28 cellular contexts compared by ENCODE assay signal in genomic region chr10:110650265-110650668, GRCh38. TPM values are rescaled to one million over a fixed set of nuclear protein-coding genes. Genes with fewer than 3 reads are reported as not detected.
DNase-seq lines count a peak whose midpoint lies in the region; ATAC-seq and TF ChIP-seq lines count a peak whose summit lies in the region.
"Had no signal": no experiment of that assay in that cellular context is flagged by ENCODE, and none has a peak within 500 bp of the region (broad histone marks: within the 10 kb centered on the region; RNA-seq: fewer than 3 reads in every experiment).

No MANE protein-coding gene starts in this region.

- WGBS in heart right ventricle, 2 donors: 13 to 51% methylated on average over 1 of the region's 1 CpG
- WGBS in esophagus muscularis mucosa: 79% methylated on average over 1 of the region's 1 CpG

- no peaks in the 10 kb centered on the region for H3K9me3 Mint-ChIP-seq in stimulated activated naive B cell treated with anti-CD40 and anti-IgM and Interleukin-4, amounts not matched to agents 10 μg/mL and 1 μg/mL and 100 μg/mL, for 72 hours
- H3K9me3 Mint-ChIP-seq in activated naive CD4-positive, alpha-beta T cell treated with anti-CD3 and anti-CD28 coated beads for 36 hours: no peaks in the 10 kb centered on the region
- H3K9me3 Mint-ChIP-seq: activated CD4-positive, alpha-beta memory T cell treated with anti-CD3 and anti-CD28 coated beads, Interleukin-2, amount 10 ng/mL, durations not matched to agents 7 days and 5 days; activated T-helper 2 cell treated with anti-CD3 and anti-CD28 coated beads, Interferon-gamma antibody, Interleukin-2, Interleukin-4, amounts not matched to agents 10 μg/mL and 5 μg/mL and 100 μg/mL, durations not matched to agents 14 hours and 24 hours and 36 hours; GM23338 had no signal

- H3K4me3 Mint-ChIP-seq in stimulated activated naive B cell treated with anti-CD40 and anti-IgM and Interleukin-4, amounts not matched to agents 10 μg/mL and 1 μg/mL and 100 μg/mL, for 72 hours: no peak overlapping the region
- no peak overlapping the region for H3K4me3 Mint-ChIP-seq in activated naive CD4-positive, alpha-beta T cell treated with anti-CD3 and anti-CD28 coated beads for 36 hours
- H3K4me3 Mint-ChIP-seq: activated CD4-positive, alpha-beta memory T cell treated with anti-CD3 and anti-CD28 coated beads, Interleukin-2, amount 10 ng/mL, durations not matched to agents 7 days and 5 days; activated naive CD8-positive, alpha-beta T cell; GM23338; T-helper 17 cell had no signal

- CTCF ChIA-PET in activated naive CD4-positive, alpha-beta T cell treated with anti-CD3 and anti-CD28 coated beads for 36 hours (lab: Charles Lee): interaction anchor here (0.7 to 1.6 kb wide), 3 partner anchors 22 to 168 kb away, joined by 3 to 8 read pairs (median 3); no protein-coding TSS in a partner anchor

- no peak for DNase-seq in heart right ventricle
- DNase-seq in Right ventricle myocardium inferior (ENCODE audit: missing footprints): no peak
- peak; percentile 62 for DNase-seq in NAMALWA (ENCODE audit: low spot score)
- DNase-seq in esophagus muscularis mucosa (ENCODE audit: extremely low spot score): peak; percentile 70
- no peak for DNase-seq in stimulated activated naive B cell treated with anti-CD40 and anti-IgM and Interleukin-4, amounts not matched to agents 10 μg/mL and 1 μg/mL and 100 μg/mL, for 72 hours
- DNase-seq in activated naive CD4-positive, alpha-beta T cell treated with anti-CD3 and anti-CD28 coated beads for 36 hours: no peak
- no peak for DNase-seq in DMS 273 (lab: John Stamatoyannopoulos, UW; ENCODE audit: unreplicated experiment)
- DNase-seq: activated CD4-positive, alpha-beta memory T cell treated with anti-CD3 and anti-CD28 coated beads, Interleukin-2, amount 10 ng/mL, durations not matched to agents 7 days and 5 days; activated CD4-positive, alpha-beta T cell treated with anti-CD3 and anti-CD28 coated beads for 1 hour; anterior cingulate cortex; COR-L47; DND-41; effector CD8-positive, alpha-beta T cell; kidney; lower lobe of right lung; NCI-H1092; NCI-H187; NCI-H526; stimulated activated naive CD4-positive, alpha-beta T cell treated with Interleukin-2 at 50 U/mL for 16 hours; T-helper 17 cell had no signal

- H3K36me3 ChIP-seq in heart right ventricle (no peaks in the 10 kb centered on the region), esophagus muscularis mucosa (no peaks in the 10 kb centered on the region)
- H3K36me3 ChIP-seq: lower lobe of right lung, tibial nerve had no signal

- H3K27ac ChIP-seq in heart right ventricle (peak overlapping the region in 6 of 10 donors; percentile 44 to 96 (median 92)), esophagus muscularis mucosa (replicated peaks in 1 of 4) (no peak overlapping the region)
- H3K27ac ChIP-seq: epithelial cell of prostate, lower lobe of right lung, tibial nerve had no signal

- ATAC-seq in heart right ventricle (no peak), Right ventricle myocardium inferior (no peak), HG03354 (IDR thresholded peaks at IDR 0.05; ENCODE audit: poor library complexity, severe bottlenecking, unreplicated experiment) (no peak)
- peak; percentile 61 to 79 for ATAC-seq in stimulated activated naive B cell treated with anti-CD40 and anti-IgM and Interleukin-4, amounts not matched to agents 10 μg/mL and 1 μg/mL and 100 μg/mL, for 72 hours (replicated peaks)
- ATAC-seq: GM23338, HepG2, lower lobe of right lung, T-helper 17 cell had no signal

- H3K27me3 ChIP-seq in heart right ventricle: peaks cover 0 to 59% (median 33%) of the 10 kb centered on the region in 7 donors
- peaks cover 0 to 13% (median 0%) of the 10 kb centered on the region in 4 donors for H3K27me3 ChIP-seq in esophagus muscularis mucosa

- TF ChIP-seq CTCF in heart right ventricle (IDR thresholded peaks at IDR 0.05) (no peak), esophagus muscularis mucosa (IDR thresholded peaks at IDR 0.05) (no peak)

- H3K27me3 Mint-ChIP-seq in stimulated activated naive B cell treated with anti-CD40 and anti-IgM and Interleukin-4, amounts not matched to agents 10 μg/mL and 1 μg/mL and 100 μg/mL, for 72 hours: peaks cover 4 to 17% of the 10 kb centered on the region in 2 donors
- peaks cover 26% of the 10 kb centered on the region for H3K27me3 Mint-ChIP-seq in activated naive CD4-positive, alpha-beta T cell treated with anti-CD3 and anti-CD28 coated beads for 36 hours (ENCODE audit: low read depth)

- intact Hi-C loops in heart right ventricle (cut with DNase I) (no loop called here), Right ventricle myocardium inferior (cut with DNase I) (no loop called here), esophagus muscularis mucosa (cut with DNase I) (no loop called here)
- intact Hi-C loops in activated naive CD4-positive, alpha-beta T cell treated with anti-CD3 and anti-CD28 coated beads for 36 hours (cut with micrococcal nuclease): loop anchor here (2.0 kb wide), 1 partner anchor 21 kb away; no protein-coding TSS in a partner anchor

- peak overlapping the region in 5 of 10 donors; percentile 67 to 69 (median 68) for H3K4me3 ChIP-seq in heart right ventricle
- no peak overlapping the region for H3K4me3 ChIP-seq in esophagus muscularis mucosa
- H3K4me3 ChIP-seq: GM23338, lower lobe of right lung, tibial nerve had no signal

- TF ChIP-seq EP300 in esophagus muscularis mucosa (IDR thresholded peaks at IDR 0.05): no peak

- peaks cover 0 to 47% (median 19%) of the 10 kb centered on the region in 9 donors for H3K4me1 ChIP-seq in heart right ventricle
- peaks cover 3 to 19% (median 16%) of the 10 kb centered on the region in 4 donors for H3K4me1 ChIP-seq in esophagus muscularis mucosa
- H3K4me1 ChIP-seq: lower lobe of right lung, tibial nerve had no signal

- H3K9me3 ChIP-seq in heart right ventricle (no peaks in the 10 kb centered on the region), esophagus muscularis mucosa (no peaks in the 10 kb centered on the region)
- H3K9me3 ChIP-seq: lower lobe of right lung, tibial nerve had no signal

- H3K4me1 Mint-ChIP-seq in stimulated activated naive B cell treated with anti-CD40 and anti-IgM and Interleukin-4, amounts not matched to agents 10 μg/mL and 1 μg/mL and 100 μg/mL, for 72 hours: peaks cover 17 to 27% of the 10 kb centered on the region in 2 donors
- H3K4me1 Mint-ChIP-seq in activated naive CD4-positive, alpha-beta T cell treated with anti-CD3 and anti-CD28 coated beads for 36 hours (ENCODE audit: low read depth): peaks cover 9% of the 10 kb centered on the region

- H3K36me3 Mint-ChIP-seq in stimulated activated naive B cell treated with anti-CD40 and anti-IgM and Interleukin-4, amounts not matched to agents 10 μg/mL and 1 μg/mL and 100 μg/mL, for 72 hours: no peaks in the 10 kb centered on the region
- H3K36me3 Mint-ChIP-seq in activated naive CD4-positive, alpha-beta T cell treated with anti-CD3 and anti-CD28 coated beads for 36 hours (ENCODE audit: low read depth): no peaks in the 10 kb centered on the region
- H3K36me3 Mint-ChIP-seq: activated naive CD8-positive, alpha-beta T cell had no signal

- H3K27ac Mint-ChIP-seq in stimulated activated naive B cell treated with anti-CD40 and anti-IgM and Interleukin-4, amounts not matched to agents 10 μg/mL and 1 μg/mL and 100 μg/mL, for 72 hours: no peak overlapping the region
- H3K27ac Mint-ChIP-seq in activated naive CD4-positive, alpha-beta T cell treated with anti-CD3 and anti-CD28 coated beads for 36 hours: no peak overlapping the region
- H3K27ac Mint-ChIP-seq: activated CD4-positive, alpha-beta memory T cell treated with anti-CD3 and anti-CD28 coated beads, Interleukin-2, amount 10 ng/mL, durations not matched to agents 7 days and 5 days; activated naive CD8-positive, alpha-beta T cell; activated T-helper 2 cell treated with anti-CD3 and anti-CD28 coated beads, Interferon-gamma antibody, Interleukin-2, Interleukin-4, amounts not matched to agents 10 μg/mL and 5 μg/mL and 100 μg/mL, durations not matched to agents 14 hours and 24 hours and 36 hours; GM23338; T-helper 17 cell had no signal

- TF ChIP-seq POLR2A in esophagus muscularis mucosa (IDR thresholded peaks at IDR 0.05; ENCODE audit: low read depth): no peak

RNA-seq across cellular contexts. Expression of gene RBM20, which starts 6.1 kb away (rescaled TPM):
- 100 to 1,000 TPM in 8 of 10 donors, 10 to 100 TPM in 2; 69.4 to 186 (median 145) TPM for total RNA-seq in heart right ventricle
- 10 to 100 TPM; 10.1 to 61.9 TPM for polyA plus RNA-seq in heart right ventricle
- 103 TPM for total RNA-seq in Right ventricle myocardium inferior
- 1 to 10 TPM; 5.3 to 7.7 (median 5.8) TPM for total RNA-seq in esophagus muscularis mucosa
- under 1 TPM; 0.40 to 0.50 TPM for total RNA-seq in activated naive CD4-positive, alpha-beta T cell treated with anti-CD3 and anti-CD28 coated beads for 36 hours
- total RNA-seq: T-helper 17 cell had no signal
- polyA plus RNA-seq: BJ had no signal

Comparison
In these comparisons a context has a peak if more than half of its experiments do, and no peak if none do; other contexts are left out.
1. ATAC-seq: peak in stimulated activated naive B cell treated with anti-CD40 and anti-IgM and Interleukin-4, amounts not matched to agents 10 μg/mL and 1 μg/mL and 100 μg/mL, for 72 hours (2 of 2); none in heart right ventricle (0 of 8), Right ventricle myocardium inferior (single experiment) and HG03354 (single experiment).
2. DNase-seq: peak in NAMALWA (single experiment) and esophagus muscularis mucosa (single experiment); none in heart right ventricle (0 of 2), Right ventricle myocardium inferior (single experiment), stimulated activated naive B cell treated with anti-CD40 and anti-IgM and Interleukin-4, amounts not matched to agents 10 μg/mL and 1 μg/mL and 100 μg/mL, for 72 hours (single experiment), activated naive CD4-positive, alpha-beta T cell treated with anti-CD3 and anti-CD28 coated beads for 36 hours (single experiment) and DMS 273 (single experiment).
3. H3K27ac ChIP-seq: peak in heart right ventricle (6 of 10); none in esophagus muscularis mucosa (0 of 4).
4. RNA of gene RBM20, which starts 6.1 kb away (total RNA-seq): 69.4 to 186 TPM in heart right ventricle and 103 TPM in Right ventricle myocardium inferior (single experiment); 5.3 to 7.7 TPM in esophagus muscularis mucosa and 0.40 to 0.50 TPM in activated naive CD4-positive, alpha-beta T cell treated with anti-CD3 and anti-CD28 coated beads for 36 hours; every median in the first group is over 4 times any median in the second.